Comparison of ENCODE assay signal across 1 cellular context in genomic region chr18:58047556-58047882, GRCh38.
TF ChIP-seq lines count a peak whose summit lies in the region.

No MANE protein-coding gene starts in this region.

TF ChIP-seq in HepG2, 621 proteins besides CTCF, POLR2A, EP300 and RAD21:
- TF ChIP-seq RBFOX2 (IDR thresholded peaks at IDR 0.05; ENCODE audit: low read depth, low read length) (peak; percentile 66), TOPORS (CRISPR knock-in tag; IDR thresholded peaks at IDR 0.05) (no peak), ZNF672 (CRISPR knock-in tag; IDR thresholded peaks at IDR 0.05) (no peak), NR2F1 (CRISPR knock-in tag; IDR thresholded peaks at IDR 0.05) (no peak), ZNF329 (CRISPR knock-in tag; IDR thresholded peaks at IDR 0.05; ENCODE audit: low read depth) (no peak), SRSF1 (optimal IDR thresholded peaks at IDR 0.05; ENCODE audit: low read depth, low read length) (no peak), NFE2 (CRISPR knock-in tag; IDR thresholded peaks at IDR 0.05) (no peak), ZNF790 (CRISPR knock-in tag; IDR thresholded peaks at IDR 0.05; ENCODE audit: borderline replicate concordance) (no peak), AFF4 (CRISPR knock-in tag; IDR thresholded peaks at IDR 0.05) (0 out of 2 replicates have a peak, but pooled peaks have one; percentile 18), ZNF34 (CRISPR knock-in tag; IDR thresholded peaks at IDR 0.05; ENCODE audit: borderline replicate concordance) (no peak), RAD51 (IDR thresholded peaks at IDR 0.05; ENCODE audit: borderline replicate concordance) (no peak), AHR (CRISPR knock-in tag; IDR thresholded peaks at IDR 0.05) (no peak), TBL1XR1 (IDR thresholded peaks at IDR 0.05; ENCODE audit: borderline replicate concordance, low read length, partially characterized antibody) (no peak), KMT2B (CRISPR knock-in tag; IDR thresholded peaks at IDR 0.05) (0 out of 2 replicates have a peak, but pooled peaks have one; percentile 6), NKX3-1 (CRISPR knock-in tag; IDR thresholded peaks at IDR 0.05) (0 out of 2 replicates have a peak, but pooled peaks have one; percentile 17), CBX1 (IDR thresholded peaks at IDR 0.05; ENCODE audit: low read depth) (no peak), TEF (CRISPR knock-in tag; IDR thresholded peaks at IDR 0.05) (no peak), ZNF446 (CRISPR knock-in tag; IDR thresholded peaks at IDR 0.05) (no peak), ELF3 (CRISPR knock-in tag; IDR thresholded peaks at IDR 0.05) (0 out of 2 replicates have a peak, but pooled peaks have one; percentile 8), GTF2F1 (IDR thresholded peaks at IDR 0.05; ENCODE audit: low read length) (no peak), PRPF4 (IDR thresholded peaks at IDR 0.05; ENCODE audit: low read depth, low read length, poor library complexity, severe bottlenecking) (no peak), ZNF253 (CRISPR knock-in tag; IDR thresholded peaks at IDR 0.05; ENCODE audit: borderline replicate concordance) (no peak), RARA (CRISPR knock-in tag; IDR thresholded peaks at IDR 0.05) (no peak), PHF21A (CRISPR knock-in tag; IDR thresholded peaks at IDR 0.05) (no peak), ZNF609 (CRISPR knock-in tag; IDR thresholded peaks at IDR 0.05; ENCODE audit: borderline replicate concordance) (no peak), CENPX (CRISPR knock-in tag; IDR thresholded peaks at IDR 0.05) (no peak), FIP1L1 (IDR thresholded peaks at IDR 0.05; ENCODE audit: borderline replicate concordance, insufficient read depth, low read depth, low read length) (no peak)
